In the genomic region with DNA sequence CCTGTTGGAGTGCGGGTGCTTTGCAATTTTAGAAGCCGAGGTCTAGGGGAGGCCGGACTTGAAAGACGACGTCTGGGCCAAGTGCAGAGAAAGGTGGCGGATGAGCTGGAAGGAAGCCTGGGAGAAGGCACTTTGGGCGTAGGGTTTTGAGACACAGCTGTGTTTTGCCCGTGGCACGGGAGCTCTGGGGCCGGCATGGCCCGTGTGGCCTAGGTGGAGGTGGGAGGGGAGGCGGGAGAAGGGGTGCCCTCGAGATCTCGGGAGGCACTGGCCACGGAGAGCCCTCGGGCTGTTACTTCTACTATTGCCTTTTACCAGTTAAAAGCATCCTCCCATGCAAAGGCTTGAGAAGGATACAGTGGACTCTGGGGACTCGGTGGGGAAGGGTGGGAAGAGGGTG, we compare ENCODE assay signal across 17 cellular contexts.
DNase-seq lines count a peak whose midpoint lies in the region; ATAC-seq and TF ChIP-seq lines count a peak whose summit lies in the region.
"Had no signal": no experiment of that assay in that cellular context is flagged by ENCODE, and none has a peak within 500 bp of the region (broad histone marks: within the 10 kb centered on the region; RNA-seq: fewer than 3 reads in every experiment).

No MANE protein-coding gene starts in this region.

- no peaks in the 10 kb centered on the region for H3K36me3 Mint-ChIP-seq in natural killer cell treated with Interleukin-12 subunit alpha and Interleukin-12 subunit beta and Interleukin-15 and Interleukin-18, amount 100 ng/mL, for 72 hours
- H3K36me3 Mint-ChIP-seq in natural killer cell (no peaks in the 10 kb centered on the region), endodermal cell (ENCODE audit: low read depth) (peaks cover 9% of the 10 kb centered on the region), osteocyte (ENCODE audit: unreplicated experiment) (no peaks in the 10 kb centered on the region)
- H3K36me3 Mint-ChIP-seq: CD4-positive, alpha-beta memory T cell; stimulated activated effector memory CD8-positive, alpha-beta T cell treated with anti-CD3 and anti-CD28 coated beads, Interleukin-12 subunit alpha, Interleukin-12 subunit beta, amount 100 ng/mL, for 72 hours had no signal

- no peak overlapping the region for H3K27ac Mint-ChIP-seq in natural killer cell treated with Interleukin-12 subunit alpha and Interleukin-12 subunit beta and Interleukin-15 and Interleukin-18, amount 100 ng/mL, for 72 hours
- no peak overlapping the region for H3K27ac Mint-ChIP-seq in natural killer cell
- H3K27ac Mint-ChIP-seq in endodermal cell, result peak overlapping the region; percentile 11
- H3K27ac Mint-ChIP-seq in osteocyte (ENCODE audit: unreplicated experiment), result peak overlapping the region; percentile 98
- H3K27ac Mint-ChIP-seq: activated T-helper 2 cell treated with anti-CD3 and anti-CD28 coated beads, Interferon-gamma antibody, Interleukin-2, Interleukin-4, amounts not matched to agents 10 μg/mL and 5 μg/mL and 100 μg/mL, durations not matched to agents 14 hours and 24 hours and 36 hours; stimulated activated effector memory CD8-positive, alpha-beta T cell treated with anti-CD3 and anti-CD28 coated beads, Interleukin-12 subunit alpha, Interleukin-12 subunit beta, amount 100 ng/mL, for 72 hours had no signal

- peaks cover 5% of the 10 kb centered on the region for H3K4me1 ChIP-seq in endodermal cell (ENCODE audit: control insufficient read depth, insufficient read depth, low read length)
- H3K4me1 ChIP-seq: breast epithelium, Peyer's patch, testis had no signal

- H3K27ac ChIP-seq in endodermal cell (ENCODE audit: low read depth, low read length) (no peak overlapping the region), substantia nigra (ENCODE audit: low read depth, low read length, poor library complexity, severe bottlenecking) (no peak overlapping the region)
- H3K27ac ChIP-seq: breast epithelium, Peyer's patch, testis had no signal

- peaks cover 0 to 9% of the 10 kb centered on the region in 2 donors for H3K4me1 Mint-ChIP-seq in natural killer cell treated with Interleukin-12 subunit alpha and Interleukin-12 subunit beta and Interleukin-15 and Interleukin-18, amount 100 ng/mL, for 72 hours (ENCODE audit: low read depth in 2 of 2)
- H3K4me1 Mint-ChIP-seq in natural killer cell (peaks cover 9 to 15% of the 10 kb centered on the region in 2 donors), endodermal cell (peaks cover 56% of the 10 kb centered on the region), osteocyte (ENCODE audit: unreplicated experiment) (peaks cover 35% of the 10 kb centered on the region)

- WGBS in endodermal cell (ENCODE audit: insufficient coverage in 1 of 2, insufficient read length in 1 of 2), 2 experiments, result 88 to 90% methylated on average over 11 to 17 of the region's 17 CpGs

- H3K9me3 ChIP-seq in endodermal cell (ENCODE audit: control insufficient read depth, low read length), result no peaks in the 10 kb centered on the region
- H3K9me3 ChIP-seq: breast epithelium, Peyer's patch, testis had no signal

- no peaks in the 10 kb centered on the region for H3K9me3 Mint-ChIP-seq in natural killer cell treated with Interleukin-12 subunit alpha and Interleukin-12 subunit beta and Interleukin-15 and Interleukin-18, amount 100 ng/mL, for 72 hours
- H3K9me3 Mint-ChIP-seq in natural killer cell (no peaks in the 10 kb centered on the region), endodermal cell (peaks cover 16% of the 10 kb centered on the region), osteocyte (ENCODE audit: unreplicated experiment) (no peaks in the 10 kb centered on the region)
- H3K9me3 Mint-ChIP-seq: activated T-helper 2 cell treated with anti-CD3 and anti-CD28 coated beads, Interferon-gamma antibody, Interleukin-2, Interleukin-4, amounts not matched to agents 10 μg/mL and 5 μg/mL and 100 μg/mL, durations not matched to agents 14 hours and 24 hours and 36 hours; stimulated activated effector memory CD8-positive, alpha-beta T cell treated with anti-CD3 and anti-CD28 coated beads, Interleukin-12 subunit alpha, Interleukin-12 subunit beta, amount 100 ng/mL, for 72 hours had no signal

- H3K4me3 ChIP-seq in endodermal cell (ENCODE audit: low read length), result no peak overlapping the region
- H3K4me3 ChIP-seq: testis had no signal

- no peak for DNase-seq in natural killer cell treated with Interleukin-12 subunit alpha and Interleukin-12 subunit beta and Interleukin-15 and Interleukin-18, amount 100 ng/mL, for 72 hours (ENCODE audit: low spot score)
- DNase-seq in natural killer cell (no peak), endodermal cell (no peak), osteocyte (ENCODE audit: extremely low spot score, unreplicated experiment) (no peak), substantia nigra (lab: John Stamatoyannopoulos, UW) (no peak), NCI-H774 (lab: John Stamatoyannopoulos, UW) (no peak), cerebellar cortex (ENCODE audit: low spot score) (no peak), medulla oblongata (ENCODE audit: extremely low spot score) (no peak)
- DNase-seq: CD4-positive, alpha-beta memory T cell; DMS53; NCI-H187 treated with DMSO at 0.1 percent for 48 hours; NCI-H345; testis had no signal

- H3K27me3 Mint-ChIP-seq in natural killer cell treated with Interleukin-12 subunit alpha and Interleukin-12 subunit beta and Interleukin-15 and Interleukin-18, amount 100 ng/mL, for 72 hours, result peaks cover 42 to 63% of the 10 kb centered on the region in 2 donors
- H3K27me3 Mint-ChIP-seq in natural killer cell (ENCODE audit: low read depth in 2 of 2) (peaks cover 40 to 48% of the 10 kb centered on the region in 2 donors), endodermal cell (ENCODE audit: insufficient read depth) (peaks cover 22% of the 10 kb centered on the region), osteocyte (ENCODE audit: unreplicated experiment) (no peaks in the 10 kb centered on the region)

- ATAC-seq in natural killer cell treated with Interleukin-12 subunit alpha and Interleukin-12 subunit beta and Interleukin-15 and Interleukin-18, amount 100 ng/mL, for 72 hours, result no peak
- ATAC-seq in natural killer cell, result no peak
- ATAC-seq: stimulated activated effector memory CD8-positive, alpha-beta T cell treated with anti-CD3 and anti-CD28 coated beads, Interleukin-12 subunit alpha, Interleukin-12 subunit beta, amount 100 ng/mL, for 72 hours had no signal

- intact Hi-C loops in natural killer cell (cut with micrococcal nuclease), result no loop called here

- H3K9ac ChIP-seq in endodermal cell (ENCODE audit: extremely low read depth, low read length, poor library complexity, severe bottlenecking), result no peak overlapping the region

- H3K36me3 ChIP-seq in endodermal cell (ENCODE audit: control insufficient read depth, insufficient read depth, low read length), result no peaks in the 10 kb centered on the region
- H3K36me3 ChIP-seq: breast epithelium, Peyer's patch had no signal

- no peaks in the 10 kb centered on the region for H3K27me3 ChIP-seq in endodermal cell (ENCODE audit: control insufficient read depth, insufficient read depth, low read length, poor library complexity, severe bottlenecking)
- H3K27me3 ChIP-seq: breast epithelium, Peyer's patch, testis had no signal

- peak overlapping the region; percentile 2 for H3K4me3 Mint-ChIP-seq in natural killer cell treated with Interleukin-12 subunit alpha and Interleukin-12 subunit beta and Interleukin-15 and Interleukin-18, amount 100 ng/mL, for 72 hours
- H3K4me3 Mint-ChIP-seq in natural killer cell (no peak overlapping the region), endodermal cell (no peak overlapping the region), osteocyte (ENCODE audit: unreplicated experiment) (peak overlapping the region; percentile 44)

- TF ChIP-seq CTCF in natural killer cell (IDR thresholded peaks at IDR 0.05) (no peak), endodermal cell (conservative IDR thresholded peaks at IDR 0.05) (no peak), osteocyte (IDR thresholded peaks at IDR 0.05) (no peak)

Comparison
In these comparisons a context has a peak if more than half of its experiments do, and no peak if none do; other contexts are left out.
1. H3K4me3 Mint-ChIP-seq: peak in natural killer cell treated with Interleukin-12 subunit alpha and Interleukin-12 subunit beta and Interleukin-15 and Interleukin-18, amount 100 ng/mL, for 72 hours (single experiment) and osteocyte (single experiment); none in natural killer cell (single experiment) and endodermal cell (single experiment).
2. H3K27ac Mint-ChIP-seq: peak in endodermal cell (single experiment) and osteocyte (single experiment); none in natural killer cell treated with Interleukin-12 subunit alpha and Interleukin-12 subunit beta and Interleukin-15 and Interleukin-18, amount 100 ng/mL, for 72 hours (0 of 2) and natural killer cell (0 of 2).